1 cellular context compared by ENCODE assay signal in genomic region chr6:47478233-47479155, GRCh38.
A peak's percentile ranks its signal among the peaks of the same experiment; 100 is the strongest.
TF ChIP-seq lines count a peak whose summit lies in the region.

No MANE protein-coding gene starts in this region.

TF ChIP-seq in HepG2, 621 proteins besides CTCF, POLR2A, EP300 and RAD21 (continued from another document):
- TF ChIP-seq GMEB1 (CRISPR knock-in tag; IDR thresholded peaks at IDR 0.05; ENCODE audit: borderline replicate concordance) (no peak), NFKB2 (CRISPR knock-in tag; IDR thresholded peaks at IDR 0.05; ENCODE audit: borderline replicate concordance) (peak; percentile 76; the same call in 1 of the 2 replicates), ZGPAT (CRISPR knock-in tag; IDR thresholded peaks at IDR 0.05) (peak; percentile 32; the same call in 1 of the 2 replicates), NCOA1 (CRISPR knock-in tag; IDR thresholded peaks at IDR 0.05) (no peak), ZNF136 (CRISPR knock-in tag; IDR thresholded peaks at IDR 0.05; ENCODE audit: low read depth) (0 out of 2 replicates have a peak, but pooled peaks have one; percentile 7), IKZF5 (CRISPR knock-in tag; IDR thresholded peaks at IDR 0.05) (0 out of 2 replicates have a peak, but pooled peaks have one; percentile 7), MAZ (IDR thresholded peaks at IDR 0.05; ENCODE audit: borderline replicate concordance, low read depth, low read length) (0 out of 2 replicates have a peak, but pooled peaks have one; percentile 24), MAZ (CRISPR knock-in tag; IDR thresholded peaks at IDR 0.05; ENCODE audit: low read depth) (no peak), SSRP1 (CRISPR knock-in tag; IDR thresholded peaks at IDR 0.05) (peak; percentile 62), ZNF619 (CRISPR knock-in tag; IDR thresholded peaks at IDR 0.05) (0 out of 2 replicates have a peak, but pooled peaks have one; percentile 12), KMT2A (CRISPR knock-in tag; IDR thresholded peaks at IDR 0.05) (peak; percentile 29; the same call in 1 of the 2 replicates), ZBTB26 (CRISPR knock-in tag; IDR thresholded peaks at IDR 0.05; ENCODE audit: borderline replicate concordance) (no peak; the same call in 1 of the 2 replicates), ARID4A (CRISPR knock-in tag; IDR thresholded peaks at IDR 0.05; ENCODE audit: borderline replicate concordance) (peak; percentile 22), AHR (CRISPR knock-in tag; IDR thresholded peaks at IDR 0.05) (0 out of 2 replicates have a peak, but pooled peaks have one; percentile 15), ZNF18 (CRISPR knock-in tag; IDR thresholded peaks at IDR 0.05; ENCODE audit: insufficient replicate concordance) (peak; percentile 58), ZNF747 (CRISPR knock-in tag; IDR thresholded peaks at IDR 0.05; ENCODE audit: borderline replicate concordance) (peak; percentile 12; the same call in 1 of the 2 replicates), UBTF (CRISPR knock-in tag; IDR thresholded peaks at IDR 0.05) (peak; percentile 54), ZNF749 (CRISPR knock-in tag; IDR thresholded peaks at IDR 0.05; ENCODE audit: borderline replicate concordance) (peak; percentile 26; the same call in 1 of the 2 replicates), ZFP90 (CRISPR knock-in tag; IDR thresholded peaks at IDR 0.05; ENCODE audit: borderline replicate concordance) (no peak)
